ENCODE assay signal across 13 cellular contexts in genomic region chr6:113758725-113759576, GRCh38.
DNase-seq lines count a peak whose midpoint lies in the region; ATAC-seq lines count a peak whose summit lies in the region.
"Had no signal": no experiment of that assay in that cellular context is flagged by ENCODE, and none has a peak within 500 bp of the region (broad histone marks: within the 10 kb centered on the region; RNA-seq: fewer than 3 reads in every experiment).

No MANE protein-coding gene starts in this region.

- peak; percentile 29 for ATAC-seq in GM21576 (IDR thresholded peaks at IDR 0.05; ENCODE audit: unreplicated experiment)
- ATAC-seq: gastroesophageal sphincter had no signal

- peak; percentile 24 for DNase-seq in CD1c-positive myeloid dendritic cell (ENCODE audit: extremely low spot score)
- DNase-seq in SK-MEL-5 (ENCODE audit: low read depth, low spot score) = peak; percentile 14
- peak; percentile 40 for DNase-seq in kidney tubule cell (ENCODE audit: low spot score)
- no peak for DNase-seq in OCI-M1 (lab: John Stamatoyannopoulos, UW)
- DNase-seq in globus pallidus (ENCODE audit: low spot score) = no peak
- DNase-seq in kidney glomerular epithelial cell (lab: John Stamatoyannopoulos, UW) = no peak
- DNase-seq in NCI-H2196 (lab: John Stamatoyannopoulos, UW; ENCODE audit: unreplicated experiment) = no peak
- DNase-seq: activated CD4-positive, alpha-beta T cell treated with anti-CD3 and anti-CD28 coated beads, Interleukin-2, amount 10 ng/mL, durations not matched to agents 24 days and 14 days; activated gamma-delta T cell; MG63; NCI-H446 had no signal

- in situ Hi-C loops in SK-MEL-5 (cut with HindIII; ENCODE audit: low pct_unique_long_range_greater_than_20kb, low sequenced_read_pairs) = no loop called here

Comparison
In these comparisons a context has a peak if more than half of its experiments do, and no peak if none do; other contexts are left out.
1. DNase-seq: peak in CD1c-positive myeloid dendritic cell (single experiment), SK-MEL-5 (single experiment) and kidney tubule cell (single experiment); none in OCI-M1 (single experiment), globus pallidus (single experiment), kidney glomerular epithelial cell (single experiment) and NCI-H2196 (single experiment).